17 cellular contexts compared by ENCODE assay signal in the genomic region with DNA sequence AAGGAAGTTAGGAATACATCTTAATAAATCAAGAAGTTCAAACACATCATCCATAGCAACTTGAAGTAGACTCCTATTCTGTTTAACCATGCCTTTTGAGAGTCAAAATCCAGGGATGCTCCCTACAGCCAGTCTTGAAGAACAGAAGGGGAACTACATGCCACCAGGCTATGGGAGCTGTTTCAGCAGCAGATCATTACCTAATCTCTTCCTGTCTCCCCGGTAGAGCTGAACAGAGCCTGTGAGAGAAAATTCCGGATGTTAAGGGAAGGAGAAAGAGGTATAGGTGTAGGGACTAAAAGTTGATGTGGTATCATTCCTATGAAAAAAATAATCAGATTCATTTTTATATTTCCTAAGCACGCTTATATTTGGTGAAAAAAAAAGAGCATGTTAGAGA.
DNase-seq lines count a peak whose midpoint lies in the region; ATAC-seq and TF ChIP-seq lines count a peak whose summit lies in the region.
"Had no signal": no experiment of that assay in that cellular context is flagged by ENCODE, and none has a peak within 500 bp of the region (broad histone marks: within the 10 kb centered on the region; RNA-seq: fewer than 3 reads in every experiment).

No MANE protein-coding gene starts in this region.

- 56 to 65% (median 62%) methylated on average over 3 of the region's 3 CpGs for WGBS in heart left ventricle, 4 donors
- WGBS in hepatocyte (ENCODE audit: low lambda C conversion rate, missing lambda C conversion rate), result 83% methylated on average over 3 of the region's 3 CpGs
- WGBS in psoas muscle, 3 donors, result 65 to 76% (median 68%) methylated on average over 3 of the region's 3 CpGs

- H3K4me2 ChIP-seq in hepatocyte, result no peak overlapping the region
- H3K4me2 ChIP-seq: A549, PC-9 had no signal

- no peak for TF ChIP-seq POLR2A in heart left ventricle (IDR thresholded peaks at IDR 0.05)

- no peaks in the 10 kb centered on the region for H3K9me3 ChIP-seq in heart left ventricle
- no peaks in the 10 kb centered on the region for H3K9me3 ChIP-seq in hepatocyte (ENCODE audit: low read depth)
- H3K9me3 ChIP-seq in psoas muscle, result no peaks in the 10 kb centered on the region
- H3K9me3 ChIP-seq in colonic mucosa, result no peaks in the 10 kb centered on the region
- H3K9me3 ChIP-seq: A549, HAP-1 had no signal

- H3K27ac ChIP-seq in heart left ventricle, result peak overlapping the region; percentile 53 to 86 (median 72)
- H3K27ac ChIP-seq in hepatocyte, result peak overlapping the region; percentile 92
- peak overlapping the region; percentile 50 for H3K27ac ChIP-seq in psoas muscle
- H3K27ac ChIP-seq in colonic mucosa, result no peak overlapping the region
- H3K27ac ChIP-seq: A549, C4-2B, PC-9 had no signal

- H3K9ac ChIP-seq in colonic mucosa (ENCODE audit: low read depth in 2 of 2, low read length in 2 of 2), result no peak overlapping the region

- H3K79me2 ChIP-seq in hepatocyte, result no peaks in the 10 kb centered on the region

- peaks cover 0 to 42% (median 23%) of the 10 kb centered on the region in 12 donors for H3K4me1 ChIP-seq in heart left ventricle
- peaks cover 14% of the 10 kb centered on the region for H3K4me1 ChIP-seq in hepatocyte (ENCODE audit: insufficient read depth)
- peaks cover 22% of the 10 kb centered on the region for H3K4me1 ChIP-seq in psoas muscle
- H3K4me1 ChIP-seq in colonic mucosa, result no peaks in the 10 kb centered on the region
- H3K4me1 ChIP-seq: A549 had no signal

- DNase-seq in heart left ventricle (no peak), left ventricle myocardium superior (no peak), Kasumi-1 (lab: John Stamatoyannopoulos, UW) (peak; percentile 58 to 64), hepatocyte (ENCODE audit: low spot score) (no peak), psoas muscle (no peak), colonic mucosa (no peak)
- DNase-seq in effector CD4-positive, alpha-beta T cell, result no peak
- DNase-seq: COR-L47, NCI-H1048, NCI-H146, NCI-H2081 treated with DMSO at 0.1 percent for 48 hours, NCI-H226, NCI-H526 treated with DMSO at 0.1 percent for 48 hours, PC-9 had no signal

- no peaks in the 10 kb centered on the region for H4K20me1 ChIP-seq in hepatocyte (ENCODE audit: insufficient read depth, poor library complexity, severe bottlenecking)

- TF ChIP-seq CTCF in heart left ventricle (IDR thresholded peaks at IDR 0.05) (no peak), hepatocyte (IDR thresholded peaks at IDR 0.05; ENCODE audit: poor library complexity) (no peak), psoas muscle (IDR thresholded peaks at IDR 0.05) (no peak), colonic mucosa (IDR thresholded peaks at IDR 0.05) (no peak)

- intact Hi-C loops in heart left ventricle (cut with DNase I), result loop anchor here in 4 of 10 donors (2.0 to 10.0 kb wide), 9 partner anchors 106 to 354 kb away; a partner anchor contains a TSS
- intact Hi-C loops in left ventricle myocardium superior (cut with micrococcal nuclease), result loop anchor here (10.0 kb wide), 1 partner anchor 146 kb away; no protein-coding TSS in a partner anchor
- intact Hi-C loops in psoas muscle (cut with DNase I), result no loop called here
- intact Hi-C loops in colonic mucosa (cut with DNase I), result no loop called here

- H3K36me3 ChIP-seq in heart left ventricle (no peaks in the 10 kb centered on the region), hepatocyte (replicated peaks; ENCODE audit: insufficient read depth, low read depth) (no peaks in the 10 kb centered on the region), psoas muscle (ENCODE audit: insufficient read depth in 1 of 2, low read depth in 1 of 2) (no peaks in the 10 kb centered on the region), colonic mucosa (no peaks in the 10 kb centered on the region)
- H3K36me3 ChIP-seq: HAP-1 had no signal

- H3K4me3 ChIP-seq in heart left ventricle (no peak overlapping the region), hepatocyte (no peak overlapping the region), psoas muscle (no peak overlapping the region), colonic mucosa (no peak overlapping the region)
- H3K4me3 ChIP-seq: A549, HAP-1, PC-9 had no signal

- no peak overlapping the region for H2AFZ ChIP-seq in hepatocyte
- H2AFZ ChIP-seq: PC-9 had no signal

- H3K9me2 ChIP-seq in hepatocyte (replicated peaks; ENCODE audit: insufficient read depth), result no peaks in the 10 kb centered on the region

- H3K27me3 ChIP-seq in heart left ventricle (no peaks in the 10 kb centered on the region), hepatocyte (no peaks in the 10 kb centered on the region), psoas muscle (ENCODE audit: insufficient read depth in 3 of 3, low read length in 2 of 3) (no peaks in the 10 kb centered on the region), colonic mucosa (no peaks in the 10 kb centered on the region)

- ATAC-seq in heart left ventricle (no peak), left ventricle myocardium superior (no peak), psoas muscle (peak in 1 of 4 donors; percentile 10)
- ATAC-seq: A549 had no signal

Comparison
In these comparisons a context has a peak if more than half of its experiments do, and no peak if none do; other contexts are left out.
1. DNase-seq: peak in Kasumi-1 (2 of 2); none in heart left ventricle (0 of 5), left ventricle myocardium superior (single experiment), hepatocyte (single experiment), psoas muscle (0 of 2), colonic mucosa (single experiment) and effector CD4-positive, alpha-beta T cell (single experiment).